In the genomic region with DNA sequence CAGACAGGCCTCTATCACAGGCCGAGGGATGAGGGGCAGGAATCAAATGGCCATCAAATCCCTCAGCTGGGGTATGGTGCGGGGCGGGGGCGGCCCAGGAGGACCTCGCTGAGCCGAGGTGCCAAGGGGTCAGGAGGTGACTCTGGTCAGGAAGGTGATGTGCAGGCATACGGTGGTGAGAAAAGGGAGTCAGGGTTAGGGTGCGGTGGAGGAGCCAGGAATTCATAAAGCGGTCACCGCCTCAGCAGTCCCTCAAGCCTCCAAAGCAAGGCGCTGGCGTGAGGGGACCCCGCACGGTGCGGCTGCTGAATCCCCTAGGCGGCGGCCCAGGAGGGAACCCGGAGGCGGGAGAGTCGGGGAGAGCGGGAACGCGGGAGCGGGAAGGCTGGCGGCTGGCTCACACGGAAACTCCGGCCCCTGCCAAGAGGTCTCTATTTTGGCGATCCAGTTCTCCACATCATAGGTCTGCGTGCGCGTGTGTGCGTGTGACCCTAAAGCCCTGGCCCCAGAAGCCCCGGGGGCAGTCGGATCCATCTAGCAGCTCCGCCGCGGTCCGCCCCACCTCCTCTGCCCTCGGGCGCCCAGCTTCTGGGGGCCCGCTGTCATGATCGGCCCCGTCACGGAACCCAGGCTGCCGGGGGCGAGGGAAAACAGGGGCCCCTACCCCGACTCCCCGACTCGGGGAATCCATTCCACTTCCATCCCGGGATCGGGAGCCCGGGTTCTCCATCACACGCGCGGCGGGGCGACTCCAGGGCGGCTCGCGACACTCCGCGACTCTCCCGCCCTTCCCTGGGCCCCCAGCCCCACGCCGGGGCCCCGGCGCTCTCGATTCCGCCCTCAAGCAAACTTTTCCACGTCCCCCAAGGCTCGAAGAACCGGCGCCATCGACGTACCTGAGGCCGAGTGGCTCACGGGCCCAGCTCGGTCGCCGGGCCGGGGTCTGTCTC, we compare ENCODE assay signal across 1 cellular context.
TF ChIP-seq lines count a peak whose summit lies in the region.

No MANE protein-coding gene starts in this region.

TF ChIP-seq in endothelial cell of umbilical vein, 7 proteins besides CTCF, POLR2A, EP300 and RAD21 (continued from another document):
- TF ChIP-seq MAX (IDR thresholded peaks at IDR 0.05; ENCODE audit: insufficient read depth, insufficient read length) = no peak
- no peak for TF ChIP-seq MYC (IDR thresholded peaks at IDR 0.05; ENCODE audit: low read depth, low read length)
- TF ChIP-seq EZH2 (IDR thresholded peaks at IDR 0.05; ENCODE audit: borderline replicate concordance, low read depth, low read length, severe bottlenecking) = no peak
- TF ChIP-seq JUN (IDR thresholded peaks at IDR 0.05; ENCODE audit: borderline replicate concordance, insufficient read depth, insufficient read length, low read depth) = no peak
- no peak for TF ChIP-seq GATA2 (IDR thresholded peaks at IDR 0.05; ENCODE audit: insufficient read depth, insufficient read length, low read depth, low read length)
